Comparison of ENCODE assay signal across 8 cellular contexts in genomic region chr11:73177380-73178091, GRCh38. TPM values are rescaled to one million over a fixed set of nuclear protein-coding genes. Genes with fewer than 3 reads are reported as not detected.
DNase-seq lines count a peak whose midpoint lies in the region; ATAC-seq and TF ChIP-seq lines count a peak whose summit lies in the region.

No MANE protein-coding gene starts in this region.

- WGBS in heart right ventricle, 2 donors: 31 to 40% methylated on average over 9 of the region's 9 CpGs

- CTCF ChIA-PET in activated CD4-positive, alpha-beta T cell treated with anti-CD3 and anti-CD28 coated beads, Interleukin-2, amount 10 ng/mL, durations not matched to agents 7 days and 5 days (lab: Charles Lee): interaction anchor here (0.9 to 11.2 kb wide), 23 partner anchors 8 to 592 kb away, joined by 3 to 113 read pairs (median 5); partner anchors contain the start of gene FCHSD2

- peaks cover 26% of the 10 kb centered on the region for H3K4me1 Mint-ChIP-seq in activated CD4-positive, alpha-beta T cell treated with anti-CD3 and anti-CD28 coated beads, Interleukin-2, amount 10 ng/mL, durations not matched to agents 7 days and 5 days

- peaks cover 15% of the 10 kb centered on the region for H3K27me3 Mint-ChIP-seq in activated CD4-positive, alpha-beta T cell treated with anti-CD3 and anti-CD28 coated beads, Interleukin-2, amount 10 ng/mL, durations not matched to agents 7 days and 5 days

- DNase-seq in ELR (ENCODE audit: low read depth) (peak; percentile 64), SK-MEL-5 (ENCODE audit: low read depth, low spot score) (peak; percentile 54), heart right ventricle (peak; percentile 40 to 61), sciatic nerve (ENCODE audit: low spot score) (no peak), mucosa of gallbladder (ENCODE audit: low spot score) (no peak), NCI-H226 (no peak), dedifferentiated amniotic fluid mesenchymal stem cell (ENCODE audit: extremely low spot score) (no peak)
- no peak for DNase-seq in activated CD4-positive, alpha-beta T cell treated with anti-CD3 and anti-CD28 coated beads, Interleukin-2, amount 10 ng/mL, durations not matched to agents 7 days and 5 days

- H3K36me3 Mint-ChIP-seq in activated CD4-positive, alpha-beta T cell treated with anti-CD3 and anti-CD28 coated beads, Interleukin-2, amount 10 ng/mL, durations not matched to agents 7 days and 5 days (ENCODE audit: low read depth): no peaks in the 10 kb centered on the region

- no peak overlapping the region for H3K4me3 Mint-ChIP-seq in activated CD4-positive, alpha-beta T cell treated with anti-CD3 and anti-CD28 coated beads, Interleukin-2, amount 10 ng/mL, durations not matched to agents 7 days and 5 days

- in situ Hi-C loops in SK-MEL-5 (cut with HindIII; ENCODE audit: low pct_unique_long_range_greater_than_20kb, low sequenced_read_pairs): no loop called here

- no peaks in the 10 kb centered on the region for H3K9me3 Mint-ChIP-seq in activated CD4-positive, alpha-beta T cell treated with anti-CD3 and anti-CD28 coated beads, Interleukin-2, amount 10 ng/mL, durations not matched to agents 7 days and 5 days

- no peak overlapping the region for H3K27ac Mint-ChIP-seq in activated CD4-positive, alpha-beta T cell treated with anti-CD3 and anti-CD28 coated beads, Interleukin-2, amount 10 ng/mL, durations not matched to agents 7 days and 5 days

- intact Hi-C loops in heart right ventricle (cut with DNase I): loop anchor here (1.0 to 10.0 kb wide), 16 partner anchors 35 to 455 kb away; partner anchors contain the start of gene FCHSD2 (in 6 of the 10)
- intact Hi-C loops in sciatic nerve (cut with DNase I): loop anchor here (5.0 to 10.0 kb wide), 2 partner anchors 345 to 453 kb away; no protein-coding TSS in a partner anchor

- no peaks in the 10 kb centered on the region for H3K9me3 ChIP-seq in heart right ventricle

- H3K4me3 ChIP-seq in heart right ventricle: no peak overlapping the region

- H3K27ac ChIP-seq in heart right ventricle: peak overlapping the region; percentile 69 to 92 (median 86)

- no peaks in the 10 kb centered on the region for H3K27me3 ChIP-seq in heart right ventricle

- peak; percentile 32 to 65 (median 60) for ATAC-seq in heart right ventricle
- peak; percentile 68 for ATAC-seq in sciatic nerve

- peaks cover 27 to 75% (median 52%) of the 10 kb centered on the region in 9 donors for H3K4me1 ChIP-seq in heart right ventricle

- POLR2A ChIA-PET in activated CD4-positive, alpha-beta T cell treated with anti-CD3 and anti-CD28 coated beads, Interleukin-2, amount 10 ng/mL, durations not matched to agents 7 days and 5 days (lab: Charles Lee): no interaction called here

- H3K36me3 ChIP-seq in heart right ventricle: no peaks in the 10 kb centered on the region

- TF ChIP-seq CTCF in heart right ventricle (IDR thresholded peaks at IDR 0.05): no peak

RNA-seq across cellular contexts. Expression of gene FCHSD2, which starts 35.4 kb away (rescaled TPM):
- 7.8 and 8.2 TPM in 2 replicates for total RNA-seq in SK-MEL-5 (2014; rRNA removed; shearing (Covaris generic))
- 19.8 and 30.3 TPM in 2 replicates for polyA plus RNA-seq in SK-MEL-5 (2015; cell fraction: cytosol; rRNA removed)
- 25.1 and 28.9 TPM in 2 replicates for polyA plus RNA-seq in SK-MEL-5 (2015; cell fraction: nucleus; rRNA removed)
- total RNA-seq in heart right ventricle (10 to 100 TPM; 28.1 to 48.4 (median 39.0) TPM), sciatic nerve (64.7 TPM), mucosa of gallbladder (56.4 TPM)
- polyA plus RNA-seq in heart right ventricle: 10 to 100 TPM; 16.1 to 17.1 TPM
- total RNA-seq in activated CD4-positive, alpha-beta T cell treated with anti-CD3 and anti-CD28 coated beads, Interleukin-2, amount 10 ng/mL, durations not matched to agents 7 days and 5 days: 10 to 100 TPM; 52.8 to 57.2 TPM

RNA-seq across cellular contexts. Expression of gene P2RY2, which starts 40.5 kb away (rescaled TPM):
- 0.05 TPM in 1 of 2 replicates, not detected in the other for total RNA-seq in SK-MEL-5 (2014; rRNA removed; shearing (Covaris generic))
- 0.06 and 0.48 TPM in 2 replicates for polyA plus RNA-seq in SK-MEL-5 (2015; cell fraction: cytosol; rRNA removed)
- polyA plus RNA-seq in SK-MEL-5 (2015; cell fraction: nucleus; rRNA removed): 0.16 TPM in 1 of 2 replicates, not detected in the other
- total RNA-seq in heart right ventricle (10 to 100 TPM in 8 of 10 donors, 1 to 10 TPM in 2; 9.5 to 37.5 (median 12.7) TPM), sciatic nerve (12.3 TPM), mucosa of gallbladder (12.6 TPM)
- polyA plus RNA-seq in heart right ventricle: 1 to 10 TPM; 7.1 to 8.2 TPM
- not detected for total RNA-seq in activated CD4-positive, alpha-beta T cell treated with anti-CD3 and anti-CD28 coated beads, Interleukin-2, amount 10 ng/mL, durations not matched to agents 7 days and 5 days

Comparison
In these comparisons a context has a peak if more than half of its experiments do, and no peak if none do; other contexts are left out.
1. DNase-seq: peak in ELR (single experiment), SK-MEL-5 (single experiment) and heart right ventricle (2 of 2); none in sciatic nerve (single experiment), mucosa of gallbladder (single experiment), NCI-H226 (single experiment), activated CD4-positive, alpha-beta T cell treated with anti-CD3 and anti-CD28 coated beads, Interleukin-2, amount 10 ng/mL, durations not matched to agents 7 days and 5 days (single experiment) and dedifferentiated amniotic fluid mesenchymal stem cell (single experiment).